24 cellular contexts compared by ENCODE assay signal in genomic region chr4:101931619-101932018, GRCh38.
"Had no signal": no experiment of that assay in that cellular context is flagged by ENCODE, and none has a peak within 500 bp of the region (broad histone marks: within the 10 kb centered on the region; RNA-seq: fewer than 3 reads in every experiment).

No MANE protein-coding gene starts in this region.

- H3K27me3 Mint-ChIP-seq: activated naive CD8-positive, alpha-beta T cell treated with anti-CD3 and anti-CD28 coated beads, Interleukin-2, amount 50 U/mL, for 24 hours had no signal

- DNase-seq: activated CD4-positive, alpha-beta memory T cell treated with anti-CD3 and anti-CD28 coated beads for 36 hours; activated CD4-positive, alpha-beta T cell treated with anti-CD3 and anti-CD28 coated beads, Interleukin-2, amount 10 ng/mL, durations not matched to agents 7 days and 5 days; activated CD4-positive, CD25-positive, alpha-beta regulatory T cell; activated CD8-positive, alpha-beta memory T cell treated with anti-CD3 and anti-CD28 coated beads for 24 hours; activated effector memory CD4-positive, alpha-beta T cell treated with anti-CD3 and anti-CD28 coated beads, Interleukin-2, amount 50 U/mL, for 16 hours; activated naive CD4-positive, alpha-beta T cell treated with Interleukin-2 at 50 U/mL for 16 hours; activated naive CD8-positive, alpha-beta T cell treated with anti-CD3 and anti-CD28 coated beads, Interleukin-2, amount 50 U/mL, for 24 hours; activated T-cell treated with anti-CD3 and anti-CD28 coated beads, Interleukin-2, amount 50 U/mL, for 4 hours; amniotic stem cell; body of pancreas; central memory CD4-positive, alpha-beta T cell; Kasumi-1; KBM-7; NCI-H1694; NCI-H2029; NCI-H2107; NCI-H226; NCI-H69; PC-3; T-helper 17 cell; T-helper 9 cell had no signal

- H3K4me3 Mint-ChIP-seq: activated CD4-positive, alpha-beta memory T cell treated with anti-CD3 and anti-CD28 coated beads for 36 hours; activated CD4-positive, alpha-beta T cell treated with anti-CD3 and anti-CD28 coated beads, Interleukin-2, amount 10 ng/mL, durations not matched to agents 7 days and 5 days; activated naive CD8-positive, alpha-beta T cell treated with anti-CD3 and anti-CD28 coated beads, Interleukin-2, amount 50 U/mL, for 24 hours; activated T-cell treated with anti-CD3 and anti-CD28 coated beads, Interleukin-2, amount 50 U/mL, for 4 hours; T-helper 17 cell had no signal

- ATAC-seq: activated naive CD4-positive, alpha-beta T cell treated with anti-CD3 and anti-CD28 coated beads, Interleukin-2, amount 50 U/mL, for 72 hours; activated naive CD8-positive, alpha-beta T cell treated with anti-CD3 and anti-CD28 coated beads, Interleukin-2, amount 50 U/mL, for 24 hours; activated T-cell treated with anti-CD3 and anti-CD28 coated beads, Interleukin-2, amount 50 U/mL, for 4 hours; body of pancreas; PC-3; T-helper 17 cell had no signal

- H3K27ac ChIP-seq: ascending aorta, body of pancreas had no signal

- H3K4me1 ChIP-seq: ascending aorta, body of pancreas had no signal

- H3K4me1 Mint-ChIP-seq: activated CD4-positive, alpha-beta T cell treated with anti-CD3 and anti-CD28 coated beads, Interleukin-2, amount 10 ng/mL, durations not matched to agents 7 days and 5 days; activated naive CD8-positive, alpha-beta T cell treated with anti-CD3 and anti-CD28 coated beads, Interleukin-2, amount 50 U/mL, for 24 hours; T-helper 17 cell had no signal

- H3K27me3 ChIP-seq: ascending aorta, body of pancreas had no signal

- FAIRE-seq: RCC 7860 had no signal

- H3K27ac Mint-ChIP-seq: activated CD4-positive, alpha-beta memory T cell treated with anti-CD3 and anti-CD28 coated beads for 36 hours; activated CD4-positive, alpha-beta T cell treated with anti-CD3 and anti-CD28 coated beads, Interleukin-2, amount 10 ng/mL, durations not matched to agents 7 days and 5 days; activated naive CD4-positive, alpha-beta T cell treated with anti-CD3 and anti-CD28 coated beads, Interleukin-2, amount 50 U/mL, for 72 hours; activated naive CD8-positive, alpha-beta T cell treated with anti-CD3 and anti-CD28 coated beads, Interleukin-2, amount 50 U/mL, for 24 hours; T-helper 17 cell had no signal

- H3K36me3 Mint-ChIP-seq: activated CD4-positive, alpha-beta memory T cell treated with anti-CD3 and anti-CD28 coated beads for 36 hours; activated naive CD4-positive, alpha-beta T cell treated with anti-CD3 and anti-CD28 coated beads, Interleukin-2, amount 50 U/mL, for 72 hours had no signal

- H3K9me3 Mint-ChIP-seq: activated CD4-positive, alpha-beta T cell treated with anti-CD3 and anti-CD28 coated beads, Interleukin-2, amount 10 ng/mL, durations not matched to agents 7 days and 5 days; activated naive CD4-positive, alpha-beta T cell treated with anti-CD3 and anti-CD28 coated beads, Interleukin-2, amount 50 U/mL, for 72 hours had no signal

- H3K4me3 ChIP-seq: ascending aorta, body of pancreas had no signal
